29 cellular contexts compared by ENCODE assay signal in the genomic region with DNA sequence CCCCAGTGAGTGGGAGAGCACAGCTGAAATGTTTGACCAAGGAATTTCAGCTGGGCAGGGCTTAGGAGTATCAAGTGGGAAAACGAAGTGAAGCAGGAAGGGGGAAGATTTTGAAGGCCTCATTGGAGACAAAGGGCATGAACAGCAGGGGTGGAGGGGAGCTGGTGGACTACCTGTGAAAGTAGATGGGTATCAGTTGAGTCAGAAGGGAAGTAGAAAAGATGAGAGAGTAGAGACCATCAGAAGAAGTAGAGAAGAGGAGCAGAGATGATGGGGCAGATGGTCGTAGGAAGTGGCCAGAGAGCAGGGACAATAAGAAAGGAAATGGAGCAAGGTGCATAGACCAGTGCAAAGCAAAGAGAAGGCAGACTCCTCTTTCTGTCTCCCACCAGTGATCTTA.
"Had no signal": no experiment of that assay in that cellular context is flagged by ENCODE, and none has a peak within 500 bp of the region (broad histone marks: within the 10 kb centered on the region; RNA-seq: fewer than 3 reads in every experiment).

No MANE protein-coding gene starts in this region.

- H3K36me3 ChIP-seq: adrenal gland, SJSA1 had no signal

- H3K9me3 ChIP-seq: adrenal gland, SJSA1 had no signal

- H3K4me3 ChIP-seq: adrenal gland, SJSA1 had no signal

- DNase-seq: activated B cell treated with CpG ODN at 0.5 μM for 24 hours; activated CD4-positive, alpha-beta memory T cell treated with anti-CD3 and anti-CD28 coated beads, Interleukin-2, amount 10 ng/mL, durations not matched to agents 7 days and 5 days; activated CD4-positive, alpha-beta T cell treated with anti-CD3 and anti-CD28 coated beads for 1 hour; activated CD4-positive, alpha-beta T cell treated with anti-CD3 and anti-CD28 coated beads, Interleukin-2, amount 50 U/mL, for 1 hour; activated CD8-positive, alpha-beta memory T cell treated with anti-CD3 and anti-CD28 coated beads, Interleukin-2, amount 50 U/mL, for 4 hours; activated effector memory CD4-positive, alpha-beta T cell treated with anti-CD3 and anti-CD28 coated beads, Interleukin-2, amount 50 U/mL, for 16 hours; activated naive CD4-positive, alpha-beta T cell treated with Interleukin-2 at 50 U/mL for 16 hours; adrenal gland; anterior cingulate cortex; cerebellar nuclear complex; Karpas-422; MM.1S; NCI-H1105; NCI-H1436; NCI-H1694 treated with DMSO at 0.1 percent for 48 hours; NCI-H2029 treated with DMSO at 0.1 percent for 48 hours; NCI-H345; NCI-H510A; NCI-H69; PC-3; SHP77; SW 1271; T1000 had no signal

- H3K27ac Mint-ChIP-seq: activated B cell treated with CpG ODN at 0.5 μM for 24 hours; activated CD4-positive, alpha-beta memory T cell treated with anti-CD3 and anti-CD28 coated beads, Interleukin-2, amount 10 ng/mL, durations not matched to agents 7 days and 5 days; activated T-helper 1 cell treated with anti-CD3 and anti-CD28 coated beads, Interleukin-12 subunit alpha, Interleukin-12 subunit beta, Interleukin-2, Interleukin-4 antibody, amounts not matched to agents 30 ng/mL and 10 ng/mL and 1 ng/mL, durations not matched to agents 14 hours and 24 hours and 36 hours; T-helper 1 cell treated with Interleukin-12 subunit alpha and Interleukin-12 subunit beta and Interleukin-4 antibody, amounts not matched to agents 30 μg/mL and 1 μg/mL, for 36 hours had no signal

- H3K4me1 ChIP-seq: adrenal gland, SJSA1 had no signal

- H3K4me3 Mint-ChIP-seq: activated B cell treated with CpG ODN at 0.5 μM for 24 hours; activated CD4-positive, alpha-beta memory T cell treated with anti-CD3 and anti-CD28 coated beads, Interleukin-2, amount 10 ng/mL, durations not matched to agents 7 days and 5 days; activated T-helper 1 cell treated with anti-CD3 and anti-CD28 coated beads, Interleukin-12 subunit alpha, Interleukin-12 subunit beta, Interleukin-2, Interleukin-4 antibody, amounts not matched to agents 30 ng/mL and 10 ng/mL and 1 ng/mL, durations not matched to agents 14 hours and 24 hours and 36 hours; T-helper 1 cell treated with Interleukin-12 subunit alpha and Interleukin-12 subunit beta and Interleukin-4 antibody, amounts not matched to agents 30 μg/mL and 1 μg/mL, for 36 hours had no signal

- H3K27ac ChIP-seq: adrenal gland, SJSA1 had no signal

- FAIRE-seq: RCC 7860, TTC549 had no signal

- H3K27me3 ChIP-seq: adrenal gland, SJSA1 had no signal

- ATAC-seq: PC-3, SK-N-SH treated with all-trans-retinoic acid at 6 μM for 48 hours had no signal
